ENCODE assay signal across 9 cellular contexts in the genomic region with DNA sequence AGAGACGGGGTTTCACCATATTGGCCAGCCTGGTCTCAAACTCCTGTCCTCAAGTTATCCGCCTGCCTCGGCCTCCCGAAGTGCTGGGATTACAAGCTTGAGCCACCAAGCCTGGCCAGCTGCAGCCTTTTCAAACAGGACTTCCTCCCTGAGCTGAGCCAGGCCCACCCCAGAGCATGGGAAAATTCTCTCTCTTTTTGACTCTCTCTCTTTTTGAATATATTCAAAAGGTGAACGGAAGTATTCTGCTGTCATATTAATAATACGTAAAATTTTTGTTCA. TPM values are rescaled to one million over a fixed set of nuclear protein-coding genes. Genes with fewer than 3 reads are reported as not detected.
A peak's percentile ranks its signal among the peaks of the same experiment; 100 is the strongest.
DNase-seq lines count a peak whose midpoint lies in the region; ATAC-seq lines count a peak whose summit lies in the region.
"Had no signal": no experiment of that assay in that cellular context is flagged by ENCODE, and none has a peak within 500 bp of the region (broad histone marks: within the 10 kb centered on the region; RNA-seq: fewer than 3 reads in every experiment).

No MANE protein-coding gene starts in this region.

- CTCF ChIA-PET in activated CD4-positive, alpha-beta T cell treated with anti-CD3 and anti-CD28 coated beads for 36 hours (lab: Charles Lee), result interaction anchor here (0.7 to 2.4 kb wide), 5 partner anchors 10 to 46 kb away, joined by 3 to 11 read pairs (median 8); partner anchors contain the start of gene ZNF253

- H3K9me3 ChIP-seq in subcutaneous abdominal adipose tissue (ENCODE audit: control insufficient read depth in 5 of 5, low read length in 5 of 5), result peaks cover 0 to 18% (median 6%) of the 10 kb centered on the region in 5 donors

- H3K36me3 ChIP-seq in subcutaneous abdominal adipose tissue (ENCODE audit: control insufficient read depth in 5 of 5, insufficient read depth in 5 of 5, low read length in 5 of 5), result no peaks in the 10 kb centered on the region

- no peak for ATAC-seq in activated CD4-positive, alpha-beta T cell treated with anti-CD3 and anti-CD28 coated beads for 36 hours
- ATAC-seq in activated naive CD4-positive, alpha-beta T cell treated with anti-CD3 and anti-CD28 coated beads, Interleukin-2, amount 50 U/mL, for 72 hours, result no peak
- ATAC-seq in GM18858 (IDR thresholded peaks at IDR 0.05; ENCODE audit: unreplicated experiment), result no peak

- H3K9me3 Mint-ChIP-seq in activated CD4-positive, alpha-beta T cell treated with anti-CD3 and anti-CD28 coated beads for 36 hours (ENCODE audit: low read depth), result peaks cover 18% of the 10 kb centered on the region
- peaks cover 18 to 30% of the 10 kb centered on the region in 2 donors for H3K9me3 Mint-ChIP-seq in activated naive CD4-positive, alpha-beta T cell treated with anti-CD3 and anti-CD28 coated beads, Interleukin-2, amount 50 U/mL, for 72 hours
- peaks cover 0 to 18% (median 6%) of the 10 kb centered on the region in 6 donors for H3K9me3 Mint-ChIP-seq in immature natural killer cell

- DNase-seq in activated CD4-positive, alpha-beta T cell treated with anti-CD3 and anti-CD28 coated beads for 36 hours, result peak; percentile 36
- no peak for DNase-seq in activated CD4-positive, alpha-beta T cell treated with anti-CD3 and anti-CD28 coated beads, Interleukin-2, amount 50 U/mL, for 4 hours
- no peak for DNase-seq in activated naive CD4-positive, alpha-beta T cell treated with anti-CD3 and anti-CD28 coated beads, Interleukin-2, amount 50 U/mL, for 72 hours (ENCODE audit: low spot score in 2 of 2)
- DNase-seq in immature natural killer cell (no peak), NCI-H187 (lab: John Stamatoyannopoulos, UW) (no peak), H4 (ENCODE audit: low spot score) (no peak)

- H3K27me3 ChIP-seq in subcutaneous abdominal adipose tissue (ENCODE audit: control insufficient read depth in 5 of 5, insufficient read depth in 4 of 5, low read length in 5 of 5), result no peaks in the 10 kb centered on the region

- peak overlapping the region; percentile 96 to 99 (median 98) for H3K4me3 ChIP-seq in subcutaneous abdominal adipose tissue (ENCODE audit: low read depth in 1 of 5, low read length in 5 of 5)

- no peaks in the 10 kb centered on the region for H3K27me3 Mint-ChIP-seq in activated CD4-positive, alpha-beta T cell treated with anti-CD3 and anti-CD28 coated beads for 36 hours
- peaks cover 8 to 15% (median 9%) of the 10 kb centered on the region in 3 donors for H3K27me3 Mint-ChIP-seq in immature natural killer cell (ENCODE audit: low read depth in 3 of 3)

- peaks cover 38% of the 10 kb centered on the region for H3K4me1 Mint-ChIP-seq in activated CD4-positive, alpha-beta T cell treated with anti-CD3 and anti-CD28 coated beads for 36 hours
- peaks cover 41 to 44% of the 10 kb centered on the region in 2 donors for H3K4me1 Mint-ChIP-seq in immature natural killer cell
- H3K4me1 Mint-ChIP-seq: neural crest cell had no signal

- peak overlapping the region; percentile 98 for H3K27ac ChIP-seq in subcutaneous abdominal adipose tissue (ENCODE audit: low read depth, low read length)

- POLR2A ChIA-PET in activated CD4-positive, alpha-beta T cell treated with anti-CD3 and anti-CD28 coated beads for 36 hours (lab: Charles Lee), result interaction anchor here (0.6 to 2.4 kb wide), 17 partner anchors 10 to 1198 kb away, joined by 3 to 27 read pairs (median 4); partner anchors contain the start of genes ZNF14, ZNF253, ZNF430 and ZNF486

- peak overlapping the region; percentile 96 for H3K4me3 Mint-ChIP-seq in activated CD4-positive, alpha-beta T cell treated with anti-CD3 and anti-CD28 coated beads for 36 hours
- H3K4me3 Mint-ChIP-seq in immature natural killer cell, result peak overlapping the region; percentile 99 to 100 (median 99)

- peak overlapping the region; percentile 99 for H3K27ac Mint-ChIP-seq in activated CD4-positive, alpha-beta T cell treated with anti-CD3 and anti-CD28 coated beads for 36 hours
- peak overlapping the region; percentile 99 for H3K27ac Mint-ChIP-seq in activated naive CD4-positive, alpha-beta T cell treated with anti-CD3 and anti-CD28 coated beads, Interleukin-2, amount 50 U/mL, for 72 hours
- H3K27ac Mint-ChIP-seq in immature natural killer cell, result peak overlapping the region; percentile 99 to 100 (median 100)

- H3K4me1 ChIP-seq in subcutaneous abdominal adipose tissue (ENCODE audit: control insufficient read depth in 5 of 5, insufficient read depth in 5 of 5, low read length in 5 of 5), result peaks cover 0 to 28% (median 19%) of the 10 kb centered on the region in 5 donors

- H3K9ac ChIP-seq in subcutaneous abdominal adipose tissue (ENCODE audit: low read length in 5 of 5), result peak overlapping the region in 3 of 5 donors; percentile 96 to 98 (median 97)

- intact Hi-C loops in activated CD4-positive, alpha-beta T cell treated with anti-CD3 and anti-CD28 coated beads for 36 hours (cut with DNase I, micrococcal nuclease), result loop anchor here in 1 of 2 experiments (1.0 kb wide), 1 partner anchor 89 kb away; the partner anchor contains the start of gene ZNF14

- peaks cover 49% of the 10 kb centered on the region for H3K36me3 Mint-ChIP-seq in activated CD4-positive, alpha-beta T cell treated with anti-CD3 and anti-CD28 coated beads for 36 hours (ENCODE audit: low read depth)
- H3K36me3 Mint-ChIP-seq in activated naive CD4-positive, alpha-beta T cell treated with anti-CD3 and anti-CD28 coated beads, Interleukin-2, amount 50 U/mL, for 72 hours, result peaks cover 52 to 84% of the 10 kb centered on the region in 2 donors
- peaks cover 8 to 16% (median 9%) of the 10 kb centered on the region in 3 donors for H3K36me3 Mint-ChIP-seq in immature natural killer cell

RNA-seq across cellular contexts. Expression of gene ZNF506, which starts 0.5 kb away (rescaled TPM):
- 10 to 100 TPM; 33.3 to 41.3 TPM for total RNA-seq in activated CD4-positive, alpha-beta T cell treated with anti-CD3 and anti-CD28 coated beads for 36 hours
- total RNA-seq in activated naive CD4-positive, alpha-beta T cell treated with anti-CD3 and anti-CD28 coated beads, Interleukin-2, amount 50 U/mL, for 72 hours, result 10 to 100 TPM; 31.7 to 36.2 TPM
- 10 to 100 TPM; 15.7 to 19.4 (median 17.1) TPM for polyA plus RNA-seq in immature natural killer cell
- total RNA-seq in H4 (2014; rRNA removed; shearing (Covaris generic)), result 15.1 and 18.1 TPM in 2 replicates

RNA-seq across cellular contexts. Expression of gene ZNF253, which starts 43.6 kb away (rescaled TPM):
- 10 to 100 TPM; 16.1 to 25.1 TPM for total RNA-seq in activated CD4-positive, alpha-beta T cell treated with anti-CD3 and anti-CD28 coated beads for 36 hours
- total RNA-seq in activated naive CD4-positive, alpha-beta T cell treated with anti-CD3 and anti-CD28 coated beads, Interleukin-2, amount 50 U/mL, for 72 hours, result 10 to 100 TPM; 19.9 to 20.7 TPM
- 1 to 10 TPM; 3.5 to 6.9 (median 5.8) TPM for polyA plus RNA-seq in immature natural killer cell
- total RNA-seq in H4 (2014; rRNA removed; shearing (Covaris generic)), result 2.6 and 5.7 TPM in 2 replicates
